Comparison of ENCODE assay signal across 18 cellular contexts in genomic region chrX:22969416-22969815, GRCh38. TPM values are rescaled to one million over a fixed set of nuclear protein-coding genes. Genes with fewer than 3 reads are reported as not detected.
DNase-seq lines count a peak whose midpoint lies in the region; ATAC-seq and TF ChIP-seq lines count a peak whose summit lies in the region.
"Had no signal": no experiment of that assay in that cellular context is flagged by ENCODE, and none has a peak within 500 bp of the region (broad histone marks: within the 10 kb centered on the region; RNA-seq: fewer than 3 reads in every experiment).

No MANE protein-coding gene starts in this region.

- no peaks in the 10 kb centered on the region for H3K4me1 Mint-ChIP-seq in activated naive CD8-positive, alpha-beta T cell treated with anti-CD3 and anti-CD28 coated beads, Interleukin-2, amount 10 ng/mL, durations not matched to agents 7 days and 5 days
- no peaks in the 10 kb centered on the region for H3K4me1 Mint-ChIP-seq in activated naive CD8-positive, alpha-beta T cell treated with anti-CD3 and anti-CD28 coated beads for 36 hours
- H3K4me1 Mint-ChIP-seq: CD4-positive, CD25-positive, alpha-beta regulatory T cell had no signal

- no peak for ATAC-seq in activated naive CD8-positive, alpha-beta T cell treated with anti-CD3 and anti-CD28 coated beads, Interleukin-2, amount 10 ng/mL, durations not matched to agents 7 days and 5 days (ENCODE audit: low read depth)
- ATAC-seq in HG02885 (IDR thresholded peaks at IDR 0.05; ENCODE audit: poor library complexity, unreplicated experiment) (no peak), HG02678 (IDR thresholded peaks at IDR 0.05; ENCODE audit: unreplicated experiment) (no peak)
- ATAC-seq: GM23338 had no signal

- no peaks in the 10 kb centered on the region for H3K27me3 Mint-ChIP-seq in activated naive CD8-positive, alpha-beta T cell treated with anti-CD3 and anti-CD28 coated beads, Interleukin-2, amount 10 ng/mL, durations not matched to agents 7 days and 5 days
- no peaks in the 10 kb centered on the region for H3K27me3 Mint-ChIP-seq in activated naive CD8-positive, alpha-beta T cell treated with anti-CD3 and anti-CD28 coated beads for 36 hours
- H3K27me3 Mint-ChIP-seq: CD4-positive, CD25-positive, alpha-beta regulatory T cell had no signal

- DNase-seq in activated naive CD8-positive, alpha-beta T cell treated with anti-CD3 and anti-CD28 coated beads, Interleukin-2, amount 10 ng/mL, durations not matched to agents 7 days and 5 days: no peak
- no peak for DNase-seq in activated naive CD8-positive, alpha-beta T cell treated with anti-CD3 and anti-CD28 coated beads for 36 hours
- DNase-seq in OCI-M1 (lab: John Stamatoyannopoulos, UW) (peak; percentile 5), fibroblast of pulmonary artery (ENCODE audit: low read depth) (peak; percentile 28), T-helper 9 cell (no peak), NCI-H526 treated with DMSO at 0.1 percent for 48 hours (lab: John Stamatoyannopoulos, UW) (no peak)
- DNase-seq: CD4-positive, CD25-positive, alpha-beta regulatory T cell; DMS79 treated with DMSO at 0.1 percent for 48 hours; GF-D8; MG63; NCI-H1417 treated with DMSO at 0.1 percent for 48 hours; NCI-H2029 treated with DMSO at 0.1 percent for 48 hours; NCI-H524 treated with DMSO at 0.1 percent for 48 hours had no signal

- H3K27ac Mint-ChIP-seq in activated naive CD8-positive, alpha-beta T cell treated with anti-CD3 and anti-CD28 coated beads, Interleukin-2, amount 10 ng/mL, durations not matched to agents 7 days and 5 days: peak overlapping the region; percentile 48
- no peak overlapping the region for H3K27ac Mint-ChIP-seq in activated naive CD8-positive, alpha-beta T cell treated with anti-CD3 and anti-CD28 coated beads for 36 hours
- H3K27ac Mint-ChIP-seq: CD4-positive, CD25-positive, alpha-beta regulatory T cell; GM23338 had no signal

- no peak for TF ChIP-seq CTCF in fibroblast of pulmonary artery (IDR thresholded peaks at IDR 0.05; ENCODE audit: low read length, missing control alignments)

- POLR2A ChIA-PET in activated naive CD8-positive, alpha-beta T cell treated with anti-CD3 and anti-CD28 coated beads, Interleukin-2, amount 10 ng/mL, durations not matched to agents 7 days and 5 days (lab: Charles Lee): no interaction called here

- H3K36me3 Mint-ChIP-seq in activated naive CD8-positive, alpha-beta T cell treated with anti-CD3 and anti-CD28 coated beads, Interleukin-2, amount 10 ng/mL, durations not matched to agents 7 days and 5 days: no peaks in the 10 kb centered on the region
- no peaks in the 10 kb centered on the region for H3K36me3 Mint-ChIP-seq in activated naive CD8-positive, alpha-beta T cell treated with anti-CD3 and anti-CD28 coated beads for 36 hours
- H3K36me3 Mint-ChIP-seq: CD4-positive, CD25-positive, alpha-beta regulatory T cell had no signal

- no peak overlapping the region for H3K4me3 Mint-ChIP-seq in activated naive CD8-positive, alpha-beta T cell treated with anti-CD3 and anti-CD28 coated beads, Interleukin-2, amount 10 ng/mL, durations not matched to agents 7 days and 5 days
- no peak overlapping the region for H3K4me3 Mint-ChIP-seq in activated naive CD8-positive, alpha-beta T cell treated with anti-CD3 and anti-CD28 coated beads for 36 hours
- H3K4me3 Mint-ChIP-seq: CD4-positive, CD25-positive, alpha-beta regulatory T cell; GM23338 had no signal

- no peaks in the 10 kb centered on the region for H3K9me3 Mint-ChIP-seq in activated naive CD8-positive, alpha-beta T cell treated with anti-CD3 and anti-CD28 coated beads, Interleukin-2, amount 10 ng/mL, durations not matched to agents 7 days and 5 days
- no peaks in the 10 kb centered on the region for H3K9me3 Mint-ChIP-seq in activated naive CD8-positive, alpha-beta T cell treated with anti-CD3 and anti-CD28 coated beads for 36 hours

- H3K4me3 ChIP-seq in fibroblast of pulmonary artery (replicated peaks; ENCODE audit: low read depth, low read length): no peak overlapping the region
- H3K4me3 ChIP-seq: GM23338, MG63 had no signal

RNA-seq across cellular contexts. Expression of gene DDX53, which starts 30.3 kb away (rescaled TPM):
- not detected for total RNA-seq in activated naive CD8-positive, alpha-beta T cell treated with anti-CD3 and anti-CD28 coated beads, Interleukin-2, amount 10 ng/mL, durations not matched to agents 7 days and 5 days
- total RNA-seq in activated naive CD8-positive, alpha-beta T cell treated with anti-CD3 and anti-CD28 coated beads for 36 hours: not detected
- total RNA-seq: CD4-positive, CD25-positive, alpha-beta regulatory T cell; GM23338; OCI-LY7; SK-MEL-5 had no signal

Comparison
In these comparisons a context has a peak if more than half of its experiments do, and no peak if none do; other contexts are left out.
1. DNase-seq: peak in OCI-M1 (single experiment) and fibroblast of pulmonary artery (single experiment); none in activated naive CD8-positive, alpha-beta T cell treated with anti-CD3 and anti-CD28 coated beads, Interleukin-2, amount 10 ng/mL, durations not matched to agents 7 days and 5 days (single experiment), activated naive CD8-positive, alpha-beta T cell treated with anti-CD3 and anti-CD28 coated beads for 36 hours (single experiment), T-helper 9 cell (single experiment) and NCI-H526 treated with DMSO at 0.1 percent for 48 hours (single experiment).